Comparison of ENCODE assay signal across 2 cellular contexts in the genomic region with DNA sequence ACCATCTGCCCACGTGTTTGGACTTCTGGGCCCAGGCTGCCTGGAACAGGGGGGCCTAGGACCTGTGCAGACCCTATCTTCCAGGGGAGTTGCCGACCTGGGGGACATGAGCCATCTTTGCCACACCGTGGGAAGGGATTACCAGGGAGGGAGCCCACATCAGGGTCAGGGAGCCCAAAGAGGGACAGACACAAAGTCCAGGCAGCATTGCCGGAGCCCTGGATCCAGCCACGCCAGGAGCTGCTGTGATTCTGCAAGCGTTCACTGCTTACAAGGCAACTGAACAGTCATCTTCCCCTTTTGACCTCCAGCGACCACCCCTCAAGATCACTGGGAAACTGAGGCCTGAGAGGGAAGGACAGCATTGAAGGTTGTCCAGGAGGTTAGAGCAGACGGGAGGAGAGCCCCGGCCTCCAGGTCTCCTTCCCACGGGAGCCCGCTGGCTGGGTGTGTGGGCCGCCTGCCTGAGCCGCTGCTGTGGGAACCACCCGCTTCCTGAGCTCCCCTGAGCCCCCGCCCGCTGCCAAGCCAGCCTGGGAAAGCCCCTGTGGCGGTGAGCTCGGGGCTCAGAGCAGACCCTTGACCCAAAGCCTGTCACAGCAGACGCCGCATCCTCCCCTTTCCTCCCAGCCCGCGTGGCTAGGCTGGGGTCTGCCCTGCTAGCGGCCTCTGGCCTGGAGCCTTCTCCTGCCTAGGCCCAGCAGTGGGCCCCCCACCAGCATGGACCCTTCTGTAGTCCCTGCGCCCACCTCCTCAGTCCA.
TF ChIP-seq lines count a peak whose summit lies in the region.

No MANE protein-coding gene starts in this region.

TF ChIP-seq in IMR-90, 13 proteins besides CTCF, POLR2A, EP300 and RAD21:
- TF ChIP-seq MAZ (IDR thresholded peaks at IDR 0.05; ENCODE audit: borderline replicate concordance, low read depth, low read length) (no peak), CHD1 (IDR thresholded peaks at IDR 0.05; ENCODE audit: low read depth, low read length) (no peak), NFE2L2 (IDR thresholded peaks at IDR 0.05; ENCODE audit: low read depth, low read length) (no peak), RFX5 (IDR thresholded peaks at IDR 0.05; ENCODE audit: low read depth, low read length) (no peak), BHLHE40 (IDR thresholded peaks at IDR 0.05; ENCODE audit: low read depth, low read length) (no peak), MAFK (IDR thresholded peaks at IDR 0.05; ENCODE audit: low read depth, low read length) (no peak), RCOR1 (IDR thresholded peaks at IDR 0.05; ENCODE audit: insufficient replicate concordance, low read length) (no peak), MXI1 (IDR thresholded peaks at IDR 0.05; ENCODE audit: borderline replicate concordance, low read depth, low read length) (no peak), FOS (IDR thresholded peaks at IDR 0.05; ENCODE audit: low read depth, low read length) (no peak), SMC3 (IDR thresholded peaks at IDR 0.05; ENCODE audit: low read depth, low read length) (no peak), CEBPB (IDR thresholded peaks at IDR 0.05; ENCODE audit: low read depth, low read length) (no peak)
- TF ChIP-seq, protein P1, sequence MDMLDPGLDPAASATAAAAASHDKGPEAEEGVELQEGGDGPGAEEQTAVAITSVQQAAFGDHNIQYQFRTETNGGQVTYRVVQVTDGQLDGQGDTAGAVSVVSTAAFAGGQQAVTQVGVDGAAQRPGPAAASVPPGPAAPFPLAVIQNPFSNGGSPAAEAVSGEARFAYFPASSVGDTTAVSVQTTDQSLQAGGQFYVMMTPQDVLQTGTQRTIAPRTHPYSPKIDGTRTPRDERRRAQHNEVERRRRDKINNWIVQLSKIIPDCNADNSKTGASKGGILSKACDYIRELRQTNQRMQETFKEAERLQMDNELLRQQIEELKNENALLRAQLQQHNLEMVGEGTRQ (IDR thresholded peaks at IDR 0.05; ENCODE audit: low read depth, low read length) = no peak
- TF ChIP-seq, protein P2, sequence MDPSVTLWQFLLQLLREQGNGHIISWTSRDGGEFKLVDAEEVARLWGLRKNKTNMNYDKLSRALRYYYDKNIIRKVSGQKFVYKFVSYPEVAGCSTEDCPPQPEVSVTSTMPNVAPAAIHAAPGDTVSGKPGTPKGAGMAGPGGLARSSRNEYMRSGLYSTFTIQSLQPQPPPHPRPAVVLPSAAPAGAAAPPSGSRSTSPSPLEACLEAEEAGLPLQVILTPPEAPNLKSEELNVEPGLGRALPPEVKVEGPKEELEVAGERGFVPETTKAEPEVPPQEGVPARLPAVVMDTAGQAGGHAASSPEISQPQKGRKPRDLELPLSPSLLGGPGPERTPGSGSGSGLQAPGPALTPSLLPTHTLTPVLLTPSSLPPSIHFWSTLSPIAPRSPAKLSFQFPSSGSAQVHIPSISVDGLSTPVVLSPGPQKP (IDR thresholded peaks at IDR 0.05; ENCODE audit: borderline replicate concordance, low read depth, low read length) = no peak

TF ChIP-seq in endothelial cell of umbilical vein, 7 proteins besides CTCF, POLR2A, EP300 and RAD21:
- TF ChIP-seq EZH2 (IDR thresholded peaks at IDR 0.05; ENCODE audit: borderline replicate concordance, low read depth, low read length, severe bottlenecking) = no peak
- TF ChIP-seq MYC (IDR thresholded peaks at IDR 0.05; ENCODE audit: low read depth, low read length) = no peak
- TF ChIP-seq, protein P3, sequence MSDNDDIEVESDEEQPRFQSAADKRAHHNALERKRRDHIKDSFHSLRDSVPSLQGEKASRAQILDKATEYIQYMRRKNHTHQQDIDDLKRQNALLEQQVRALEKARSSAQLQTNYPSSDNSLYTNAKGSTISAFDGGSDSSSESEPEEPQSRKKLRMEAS (IDR thresholded peaks at IDR 0.05; ENCODE audit: insufficient read depth, insufficient read length) = no peak
- TF ChIP-seq POLR2AphosphoS5 (IDR thresholded peaks at IDR 0.05; ENCODE audit: insufficient read depth, low read depth, low read length) = no peak
- TF ChIP-seq GATA2 (IDR thresholded peaks at IDR 0.05; ENCODE audit: insufficient read depth, insufficient read length, low read depth, low read length) = no peak
- TF ChIP-seq JUN (IDR thresholded peaks at IDR 0.05; ENCODE audit: borderline replicate concordance, insufficient read depth, insufficient read length, low read depth) = no peak
- no peak for TF ChIP-seq FOS (IDR thresholded peaks at IDR 0.05; ENCODE audit: borderline replicate concordance, insufficient read depth, low read length)
